27 cellular contexts compared by ENCODE assay signal in the genomic region with DNA sequence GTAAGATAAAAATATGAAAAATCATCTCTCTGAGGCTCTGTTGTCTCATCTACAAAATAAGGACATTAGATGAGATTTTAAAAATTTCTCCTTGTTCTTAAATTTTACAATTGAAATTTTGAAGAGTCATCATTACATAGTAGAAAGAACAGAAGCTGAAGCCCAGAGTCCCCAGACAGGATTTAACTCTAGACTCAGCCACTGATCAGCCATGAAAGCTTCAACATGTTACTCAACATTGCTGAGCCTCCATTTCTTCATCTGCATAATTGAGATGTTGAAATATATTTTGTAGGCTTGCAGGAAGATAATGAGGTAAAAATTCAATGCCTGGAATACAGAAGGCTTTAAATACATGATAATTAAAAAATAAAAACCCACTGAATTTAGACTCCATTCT.
A peak's percentile ranks its signal among the peaks of the same experiment; 100 is the strongest.
DNase-seq lines count a peak whose midpoint lies in the region; ATAC-seq and TF ChIP-seq lines count a peak whose summit lies in the region.
"Had no signal": no experiment of that assay in that cellular context is flagged by ENCODE, and none has a peak within 500 bp of the region (broad histone marks: within the 10 kb centered on the region; RNA-seq: fewer than 3 reads in every experiment).

No MANE protein-coding gene starts in this region.

- no peak overlapping the region for H3K4me3 ChIP-seq in NB4 (ENCODE audit: low read depth, low read length)
- H3K4me3 ChIP-seq in epithelial cell of esophagus (ENCODE audit: low read length) = no peak overlapping the region
- H3K4me3 ChIP-seq: ovary, Peyer's patch, upper lobe of right lung had no signal

- ATAC-seq in sciatic nerve = peak; percentile 57
- ATAC-seq in HG02759 (IDR thresholded peaks at IDR 0.05; ENCODE audit: unreplicated experiment) = no peak
- ATAC-seq: activated CD4-positive, CD25-positive, alpha-beta regulatory T cell treated with anti-CD3 and anti-CD28 coated beads, Interleukin-2, amount 50 U/mL, for 24 hours; activated naive CD4-positive, alpha-beta T cell treated with anti-CD3 and anti-CD28 coated beads, Interleukin-2, amount 50 U/mL, for 72 hours; stimulated activated effector memory CD8-positive, alpha-beta T cell treated with anti-CD3 and anti-CD28 coated beads, Interleukin-12 subunit alpha, Interleukin-12 subunit beta, amount 100 ng/mL, for 72 hours; upper lobe of right lung had no signal

- intact Hi-C loops in sciatic nerve (cut with DNase I) = no loop called here

- POLR2A ChIA-PET in HEK293T (lab: Yijun Ruan, JAX) = no interaction called here

- TF ChIP-seq CTCF in NB4 (IDR thresholded peaks at IDR 0.05; ENCODE audit: low read depth, low read length) (no peak), epithelial cell of esophagus (IDR thresholded peaks at IDR 0.05; ENCODE audit: insufficient read depth, low read depth, low read length, missing control alignments) (no peak)

- peak; percentile 17 for DNase-seq in AG20443 (ENCODE audit: low spot score)
- DNase-seq in NB4 (ENCODE audit: low read depth) = peak; percentile 2
- peak; percentile 81 for DNase-seq in epithelial cell of esophagus (ENCODE audit: low read depth)
- no peak for DNase-seq in sciatic nerve (ENCODE audit: low spot score)
- DNase-seq in HEK293T (ENCODE audit: extremely low spot score) = no peak
- DNase-seq in DMS53 treated with DMSO at 0.1 percent for 48 hours (lab: John Stamatoyannopoulos, UW; ENCODE audit: unreplicated experiment) = no peak
- DNase-seq: activated CD4-positive, alpha-beta memory T cell treated with anti-CD3 and anti-CD28 coated beads for 36 hours; activated CD8-positive, alpha-beta memory T cell treated with anti-CD3 and anti-CD28 coated beads, Interleukin-2, amount 50 U/mL, for 48 hours; AML-193; CD4-positive, alpha-beta T cell; central memory CD4-positive, alpha-beta T cell; dermis blood vessel endothelial cell; GOT3; left cardiac atrium; NCI-H2029; NCI-H526; nephron progenitor cell; ovary; Peyer's patch; retina; stimulated activated CD4-positive, alpha-beta T cell treated with anti-CD3 and anti-CD28 coated beads, Interleukin-2, amount 100 ng/mL, for 48 hours; T-helper 1 cell; upper lobe of right lung had no signal

- CTCF ChIA-PET in HEK293T (lab: Yijun Ruan, JAX) = no interaction called here

- no peak for TF ChIP-seq POLR2A in NB4 (IDR thresholded peaks at IDR 0.05; ENCODE audit: extremely low read depth, insufficient read length)

TF ChIP-seq in HEK293T, 16 proteins besides CTCF, POLR2A, EP300 and RAD21:
- TF ChIP-seq SUZ12 (IDR thresholded peaks at IDR 0.05) (no peak), L3MBTL2 (conservative IDR thresholded peaks at IDR 0.05) (no peak), SP1 (IDR thresholded peaks at IDR 0.05) (no peak), CTBP1 (IDR thresholded peaks at IDR 0.05; ENCODE audit: borderline replicate concordance) (no peak), FOXA1 (IDR thresholded peaks at IDR 0.05) (no peak), ELF4 (IDR thresholded peaks at IDR 0.05) (no peak), FOXK2 (IDR thresholded peaks at IDR 0.05) (no peak), HDGF (IDR thresholded peaks at IDR 0.05; ENCODE audit: borderline replicate concordance) (no peak), ARNT (IDR thresholded peaks at IDR 0.05) (no peak), BHLHE40 (IDR thresholded peaks at IDR 0.05; ENCODE audit: borderline replicate concordance) (no peak)

Comparison
In these comparisons a context has a peak if more than half of its experiments do, and no peak if none do; other contexts are left out.
1. DNase-seq: peak in AG20443 (single experiment), NB4 (single experiment) and epithelial cell of esophagus (single experiment); none in sciatic nerve (single experiment), HEK293T (single experiment) and DMS53 treated with DMSO at 0.1 percent for 48 hours (single experiment).